1 cellular context compared by ENCODE assay signal in genomic region chr7:127348247-127348631, GRCh38.
TF ChIP-seq lines count a peak whose summit lies in the region.

No MANE protein-coding gene starts in this region.

TF ChIP-seq in GM23338, 12 proteins besides CTCF, POLR2A, EP300 and RAD21 (continued from another document):
- TF ChIP-seq ZNF462 (CRISPR knock-in tag; IDR thresholded peaks at IDR 0.05): no peak
- TF ChIP-seq STAT1 (IDR thresholded peaks at IDR 0.05; ENCODE audit: unreplicated experiment): no peak
- no peak for TF ChIP-seq ZNF331 (CRISPR knock-in tag; IDR thresholded peaks at IDR 0.05; ENCODE audit: low read depth)
- TF ChIP-seq JUNB (IDR thresholded peaks at IDR 0.05; ENCODE audit: unreplicated experiment): no peak
- TF ChIP-seq ZNF114 (CRISPR knock-in tag; IDR thresholded peaks at IDR 0.05): no peak
- TF ChIP-seq EZH2 (IDR thresholded peaks at IDR 0.05; ENCODE audit: low read depth, unreplicated experiment): no peak
- no peak for TF ChIP-seq CREB1 (CRISPR knock-in tag; IDR thresholded peaks at IDR 0.05; ENCODE audit: low read depth)
